Comparison of ENCODE assay signal across 23 cellular contexts in genomic region chr10:75875740-75876139, GRCh38.
DNase-seq lines count a peak whose midpoint lies in the region; ATAC-seq, FAIRE-seq and TF ChIP-seq lines count a peak whose summit lies in the region.
"Had no signal": no experiment of that assay in that cellular context is flagged by ENCODE, and none has a peak within 500 bp of the region (broad histone marks: within the 10 kb centered on the region; RNA-seq: fewer than 3 reads in every experiment).

No MANE protein-coding gene starts in this region.

- H3K18ac ChIP-seq in neuronal stem cell (ENCODE audit: low read length), result peak overlapping the region; percentile 66

- H3K36me3 ChIP-seq in HEK293 (ENCODE audit: control insufficient read depth in 2 of 2, insufficient read depth in 1 of 2, low read length in 2 of 2) (no peaks in the 10 kb centered on the region), Karpas-422 (ENCODE audit: insufficient read depth, low read length) (no peaks in the 10 kb centered on the region), neuronal stem cell (replicated peaks in 1 of 2; ENCODE audit: control insufficient read depth in 2 of 2, insufficient read depth in 2 of 2, low read length in 2 of 2) (no peaks in the 10 kb centered on the region), small intestine (ENCODE audit: control insufficient read depth in 2 of 2, insufficient read depth in 2 of 2, low read length in 2 of 2) (no peaks in the 10 kb centered on the region), heart right ventricle (no peaks in the 10 kb centered on the region)
- H3K36me3 ChIP-seq: BLaER1 had no signal

- no peak overlapping the region for H2BK12ac ChIP-seq in neuronal stem cell (ENCODE audit: low read length)

- H3K27me3 ChIP-seq in Karpas-422 (ENCODE audit: low read length) (no peaks in the 10 kb centered on the region), neuronal stem cell (ENCODE audit: control insufficient read depth in 3 of 3, insufficient read depth in 3 of 3, low read depth in 1 of 3, low read length in 3 of 3) (no peaks in the 10 kb centered on the region), small intestine (ENCODE audit: control insufficient read depth in 2 of 2, insufficient read depth in 2 of 2, low read length in 2 of 2) (no peaks in the 10 kb centered on the region), heart right ventricle (no peaks in the 10 kb centered on the region)
- H3K27me3 ChIP-seq: BLaER1 had no signal

- H4K91ac ChIP-seq in neuronal stem cell (ENCODE audit: low read depth, low read length, poor library complexity), result no peak overlapping the region

- H3K27ac ChIP-seq in HEK293 (ENCODE audit: extremely low read depth, low read depth, low read length) (no peak overlapping the region), Karpas-422 (ENCODE audit: low read length) (no peak overlapping the region), neuronal stem cell (replicated peaks; ENCODE audit: low read length) (no peak overlapping the region), small intestine (ENCODE audit: low read depth in 1 of 2, low read length in 1 of 2) (no peak overlapping the region), heart right ventricle (no peak overlapping the region)
- H3K27ac ChIP-seq: 22Rv1, BLaER1, C4-2B, GM23248 had no signal

- H3K4me2 ChIP-seq in Karpas-422 (ENCODE audit: low read depth, low read length, poor library complexity, severe bottlenecking) (no peak overlapping the region), neuronal stem cell (ENCODE audit: insufficient read depth, low read length, poor library complexity, severe bottlenecking) (no peak overlapping the region)
- H3K4me2 ChIP-seq: BLaER1 had no signal

- ATAC-seq in heart right ventricle, result no peak
- ATAC-seq: CD8-positive, alpha-beta T cell had no signal

- H3K4ac ChIP-seq in neuronal stem cell (ENCODE audit: low read length), result no peak overlapping the region

- no CpG with 5 or more reads among the region's 2 CpGs for WGBS in neuronal stem cell (ENCODE audit: extremely low coverage in 2 of 2, insufficient read length in 2 of 2, insufficient replicate concordance in 1 of 2), 2 donors
- WGBS in small intestine, 3 donors, result 93 to 98% (median 97%) methylated on average over 2 of the region's 2 CpGs
- 97 to 98% methylated on average over 2 of the region's 2 CpGs for WGBS in heart right ventricle, 2 donors

- H2BK15ac ChIP-seq in neuronal stem cell (ENCODE audit: low read length), result no peak overlapping the region

- no peak overlapping the region for H3K9ac ChIP-seq in Karpas-422 (ENCODE audit: low read length)
- no peak overlapping the region for H3K9ac ChIP-seq in neuronal stem cell (ENCODE audit: low read depth, low read length, poor library complexity)
- H3K9ac ChIP-seq: BLaER1, GM23248 had no signal

- H3K4me3 ChIP-seq in HEK293 (ENCODE audit: low read depth, low read length) (no peak overlapping the region), Karpas-422 (ENCODE audit: low read length) (no peak overlapping the region), neuronal stem cell (ENCODE audit: low read length in 2 of 2) (no peak overlapping the region), small intestine (ENCODE audit: low read depth in 1 of 2, low read length in 2 of 2) (no peak overlapping the region), heart right ventricle (no peak overlapping the region)
- H3K4me3 ChIP-seq: BLaER1, GM23248 had no signal

- H3K9me2 ChIP-seq in Karpas-422 (replicated peaks; ENCODE audit: insufficient read depth, low read length), result no peaks in the 10 kb centered on the region

- peak overlapping the region; percentile 44 for H2BK5ac ChIP-seq in neuronal stem cell (ENCODE audit: low read length)

- POLR2A ChIA-PET in HEK293 (lab: Yijun Ruan, JAX), result no interaction called here

- H4K20me1 ChIP-seq in Karpas-422 (ENCODE audit: insufficient read depth, low read depth, low read length), result no peaks in the 10 kb centered on the region
- H4K20me1 ChIP-seq: BLaER1 had no signal

- H3K14ac ChIP-seq in neuronal stem cell (ENCODE audit: low read length), result no peak overlapping the region

- no peak overlapping the region for H2BK120ac ChIP-seq in neuronal stem cell (ENCODE audit: low read depth, low read length)

- intact Hi-C loops in heart right ventricle (cut with DNase I), result no loop called here

- DNase-seq in Karpas-422 (peak; percentile 11), neuronal stem cell (ENCODE audit: low spot score) (no peak), small intestine (no peak), heart right ventricle (no peak)
- DNase-seq in activated effector memory CD4-positive, alpha-beta T cell treated with anti-CD3 and anti-CD28 coated beads, Interleukin-2, amount 50 U/mL, for 16 hours, result no peak
- DNase-seq: Caco-2; CD4-positive, CD25-positive, alpha-beta regulatory T cell; CD8-positive, alpha-beta T cell; DMS153; DND-41; GM23248; H7; HCEC 1CT; HFFc6 had no signal

- H3K9me3 ChIP-seq in HEK293 (ENCODE audit: control insufficient read depth, insufficient read depth, low read depth, low read length), result no peaks in the 10 kb centered on the region
- H3K9me3 ChIP-seq in Karpas-422 (ENCODE audit: low read length), result no peaks in the 10 kb centered on the region
- H3K9me3 ChIP-seq in neuronal stem cell (replicated peaks in 1 of 2; ENCODE audit: control insufficient read depth in 2 of 2, insufficient read depth in 1 of 2, low read depth in 1 of 2, low read length in 2 of 2), result no peaks in the 10 kb centered on the region
- no peaks in the 10 kb centered on the region for H3K9me3 ChIP-seq in small intestine (ENCODE audit: control insufficient read depth, low read depth)
- H3K9me3 ChIP-seq in heart right ventricle, result no peaks in the 10 kb centered on the region
- H3K9me3 ChIP-seq: BLaER1, Caco-2 had no signal

- H3K79me1 ChIP-seq in neuronal stem cell (ENCODE audit: low read depth, low read length), result no peaks in the 10 kb centered on the region

- no peak for FAIRE-seq in small intestine (lab: Jason Lieb, UNC)
- FAIRE-seq: A204.1, G401.6, GM12892, GM19239, H1 had no signal

- CTCF ChIA-PET in HEK293 (lab: Yijun Ruan, JAX), result interaction anchor here (0.5 kb wide), 1 partner anchor 34 kb away, joined by 4 read pairs; no protein-coding TSS in a partner anchor

- no peak overlapping the region for H2AK5ac ChIP-seq in neuronal stem cell (ENCODE audit: low read depth, low read length)

- no peak overlapping the region for H3K23ac ChIP-seq in neuronal stem cell (ENCODE audit: low read depth, low read length, poor library complexity)

- H4K8ac ChIP-seq in neuronal stem cell (ENCODE audit: low read depth, low read length), result no peak overlapping the region

- TF ChIP-seq CTCF in HEK293 (tag by site-specific recombination; IDR thresholded peaks at IDR 0.05) (no peak), heart right ventricle (IDR thresholded peaks at IDR 0.05) (no peak)

- no peaks in the 10 kb centered on the region for H3K79me2 ChIP-seq in Karpas-422 (ENCODE audit: low read length)

- H2AFZ ChIP-seq in Karpas-422 (ENCODE audit: low read length), result no peak overlapping the region
- no peak overlapping the region for H2AFZ ChIP-seq in neuronal stem cell (ENCODE audit: low read length)
- H2AFZ ChIP-seq: GM23248 had no signal

- no peaks in the 10 kb centered on the region for H3K4me1 ChIP-seq in HEK293 (ENCODE audit: control insufficient read depth, insufficient read depth, low read length)
- no peaks in the 10 kb centered on the region for H3K4me1 ChIP-seq in Karpas-422 (ENCODE audit: low read length)
- H3K4me1 ChIP-seq in neuronal stem cell (ENCODE audit: control insufficient read depth in 2 of 2, insufficient read depth in 1 of 2, low read depth in 1 of 2, low read length in 2 of 2), result no peaks in the 10 kb centered on the region
- H3K4me1 ChIP-seq in small intestine (ENCODE audit: control insufficient read depth in 2 of 2, insufficient read depth in 1 of 2, low read depth in 1 of 2, low read length in 1 of 2), result no peaks in the 10 kb centered on the region
- peaks cover 0 to 8% (median 0%) of the 10 kb centered on the region in 9 donors for H3K4me1 ChIP-seq in heart right ventricle
- H3K4me1 ChIP-seq: BLaER1, Caco-2 had no signal

TF ChIP-seq in HEK293, 187 proteins besides CTCF, POLR2A, EP300 and RAD21:
- TF ChIP-seq GFI1B (tag by site-specific recombination; IDR thresholded peaks at IDR 0.05) (peak; percentile 54; the same call in 1 of the 2 replicates), WT1 (tag by site-specific recombination; IDR thresholded peaks at IDR 0.05) (no peak)
